Comparison of ENCODE assay signal across 8 cellular contexts in the genomic region with DNA sequence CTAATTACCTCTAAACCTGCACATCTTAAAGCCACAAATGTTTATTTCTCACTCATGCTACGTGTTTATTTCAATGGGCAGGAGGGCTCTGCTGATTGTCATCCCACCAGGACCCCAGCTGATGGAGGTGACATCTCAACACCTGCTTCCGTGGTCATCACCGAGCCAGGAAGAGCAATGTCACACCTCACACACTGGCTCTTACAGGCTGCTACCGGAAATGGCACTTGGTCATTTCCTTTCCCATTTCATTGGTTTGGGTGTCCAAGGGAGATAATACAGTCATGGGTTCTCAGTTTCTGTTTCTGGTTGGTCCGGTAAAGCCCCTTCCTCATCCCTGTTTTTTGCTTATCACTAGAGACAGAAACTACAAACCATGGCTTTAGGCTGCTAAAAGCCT. TPM values are rescaled to one million over a fixed set of nuclear protein-coding genes. Genes with fewer than 3 reads are reported as not detected.
DNase-seq lines count a peak whose midpoint lies in the region; ATAC-seq and TF ChIP-seq lines count a peak whose summit lies in the region.

No MANE protein-coding gene starts in this region.

- H3K9me3 Mint-ChIP-seq in activated CD4-positive, alpha-beta memory T cell treated with anti-CD3 and anti-CD28 coated beads, Interleukin-2, amount 10 ng/mL, durations not matched to agents 7 days and 5 days = no peaks in the 10 kb centered on the region

- H3K27ac ChIP-seq in mammary epithelial cell (ENCODE audit: insufficient read depth, low read depth, low read length) = no peak overlapping the region

- 96% methylated on average over 4 of the region's 5 CpGs for WGBS in mammary epithelial cell (ENCODE audit: low coverage, missing lambda C conversion rate)

- POLR2A ChIA-PET in activated CD4-positive, alpha-beta memory T cell treated with anti-CD3 and anti-CD28 coated beads, Interleukin-2, amount 10 ng/mL, durations not matched to agents 7 days and 5 days (lab: Charles Lee) = interaction anchor here (0.7 to 1.8 kb wide), 3 partner anchors 16 to 41 kb away, joined by 4 to 9 read pairs (median 5); no protein-coding TSS in a partner anchor

- no peak overlapping the region for H3K9ac ChIP-seq in mammary epithelial cell (ENCODE audit: insufficient read depth, low read length)

- peaks cover 37% of the 10 kb centered on the region for H3K4me1 Mint-ChIP-seq in activated CD4-positive, alpha-beta memory T cell treated with anti-CD3 and anti-CD28 coated beads, Interleukin-2, amount 10 ng/mL, durations not matched to agents 7 days and 5 days

- dilution Hi-C loops in mammary epithelial cell (cut with HindIII; ENCODE audit: low sequenced_read_pairs) = no loop called here

- CTCF ChIA-PET in activated CD4-positive, alpha-beta memory T cell treated with anti-CD3 and anti-CD28 coated beads, Interleukin-2, amount 10 ng/mL, durations not matched to agents 7 days and 5 days (lab: Charles Lee) = interaction anchor here (0.6 to 4.7 kb wide), 31 partner anchors 8 to 505 kb away, joined by 3 to 43 read pairs (median 5); a partner anchor contains a TSS
- CTCF ChIA-PET in mammary epithelial cell (lab: Charles Lee; ENCODE audit: low non-redundant PET) = interaction anchor here (0.6 kb wide), 2 partner anchors 39 to 226 kb away, joined by 3 to 5 read pairs; no protein-coding TSS in a partner anchor

- no peaks in the 10 kb centered on the region for H4K20me1 ChIP-seq in mammary epithelial cell (ENCODE audit: insufficient read depth, low read length)

- peaks cover 30% of the 10 kb centered on the region for H3K4me1 ChIP-seq in mammary epithelial cell (ENCODE audit: insufficient read depth, low read length)

- peak overlapping the region; percentile 68 for H3K27ac Mint-ChIP-seq in activated CD4-positive, alpha-beta memory T cell treated with anti-CD3 and anti-CD28 coated beads, Interleukin-2, amount 10 ng/mL, durations not matched to agents 7 days and 5 days

- intact Hi-C loops in mammary epithelial cell (cut with micrococcal nuclease) = no loop called here

- no peaks in the 10 kb centered on the region for H3K27me3 ChIP-seq in mammary epithelial cell (ENCODE audit: insufficient read depth, low read length)

- no peaks in the 10 kb centered on the region for H3K36me3 ChIP-seq in mammary epithelial cell (ENCODE audit: insufficient read depth, low read length)

- DNase-seq in NCI-H146 (lab: John Stamatoyannopoulos, UW) (peak; percentile 12), NCI-H146 treated with DMSO at 0.1 percent for 48 hours (lab: John Stamatoyannopoulos, UW; ENCODE audit: unreplicated experiment) (no peak), mammary epithelial cell (no peak), NCI-H2081 (lab: John Stamatoyannopoulos, UW) (no peak)
- peak; percentile 35 for DNase-seq in activated CD4-positive, alpha-beta memory T cell treated with anti-CD3 and anti-CD28 coated beads, Interleukin-2, amount 10 ng/mL, durations not matched to agents 7 days and 5 days
- peak; percentile 15 for DNase-seq in stimulated activated naive CD8-positive, alpha-beta T cell treated with anti-CD3 and anti-CD28 coated beads, Interleukin-15, Interleukin-2, amounts not matched to agents 100 U/mL and 50 U/mL, for 24 hours
- no peak for DNase-seq in activated CD4-positive, alpha-beta T cell treated with anti-CD3 and anti-CD28 coated beads, Interleukin-2, amount 50 U/mL, for 48 hours

- no peak for TF ChIP-seq CTCF in mammary epithelial cell (conservative IDR thresholded peaks at IDR 0.05 in 1 of 2, IDR thresholded peaks at IDR 0.05 in 1 of 2; ENCODE audit: extremely low read depth in 1 of 2, insufficient read depth in 1 of 2, low read depth in 1 of 2, low read length in 2 of 2)

- H3K79me2 ChIP-seq in mammary epithelial cell (ENCODE audit: insufficient read depth, low read length) = no peaks in the 10 kb centered on the region

- peaks cover 24% of the 10 kb centered on the region for H3K36me3 Mint-ChIP-seq in activated CD4-positive, alpha-beta memory T cell treated with anti-CD3 and anti-CD28 coated beads, Interleukin-2, amount 10 ng/mL, durations not matched to agents 7 days and 5 days (ENCODE audit: low read depth)

- in situ Hi-C loops in mammary epithelial cell (cut with MboI; ENCODE audit: low sequenced_read_pairs in 2 of 2) = no loop called here

- no peak overlapping the region for H2AFZ ChIP-seq in mammary epithelial cell (ENCODE audit: low read depth, low read length)

- no peak overlapping the region for H3K4me3 Mint-ChIP-seq in activated CD4-positive, alpha-beta memory T cell treated with anti-CD3 and anti-CD28 coated beads, Interleukin-2, amount 10 ng/mL, durations not matched to agents 7 days and 5 days

- BruUV-seq in mammary epithelial cell (replicated peaks; lab: Mats Ljungman, UMichigan) = no TSS peak

- no peak overlapping the region for H3K4me2 ChIP-seq in mammary epithelial cell (ENCODE audit: insufficient read depth, low read depth, low read length)

- no peak overlapping the region for H3K4me3 ChIP-seq in mammary epithelial cell (replicated peaks in 1 of 3; ENCODE audit: insufficient read depth in 1 of 3, low read depth in 2 of 3, low read length in 3 of 3)

- H3K27me3 Mint-ChIP-seq in activated CD4-positive, alpha-beta memory T cell treated with anti-CD3 and anti-CD28 coated beads, Interleukin-2, amount 10 ng/mL, durations not matched to agents 7 days and 5 days = no peaks in the 10 kb centered on the region

- peak; percentile 67 for ATAC-seq in HG02938 (IDR thresholded peaks at IDR 0.05; ENCODE audit: unreplicated experiment)
- ATAC-seq in stimulated activated naive CD8-positive, alpha-beta T cell treated with anti-CD3 and anti-CD28 coated beads, Interleukin-15, Interleukin-2, amounts not matched to agents 100 U/mL and 50 U/mL, for 24 hours = no peak

- no peaks in the 10 kb centered on the region for H3K9me3 ChIP-seq in mammary epithelial cell (replicated peaks; ENCODE audit: insufficient read depth, low read length)

RNA-seq across cellular contexts. Expression of a gene that starts 41.9 kb away (rescaled TPM):
- 10 to 100 TPM; 62.4 to 63.5 TPM for total RNA-seq in activated CD4-positive, alpha-beta memory T cell treated with anti-CD3 and anti-CD28 coated beads, Interleukin-2, amount 10 ng/mL, durations not matched to agents 7 days and 5 days
- total RNA-seq in mammary epithelial cell = 10 to 100 TPM; 35.3 to 47.4 TPM
- 29.6 TPM for polyA plus RNA-seq in mammary epithelial cell
- 207 TPM for polyA minus RNA-seq in mammary epithelial cell

Comparison
In these comparisons a context has a peak if more than half of its experiments do, and no peak if none do; other contexts are left out.
1. DNase-seq: peak in NCI-H146 (single experiment), activated CD4-positive, alpha-beta memory T cell treated with anti-CD3 and anti-CD28 coated beads, Interleukin-2, amount 10 ng/mL, durations not matched to agents 7 days and 5 days (single experiment) and stimulated activated naive CD8-positive, alpha-beta T cell treated with anti-CD3 and anti-CD28 coated beads, Interleukin-15, Interleukin-2, amounts not matched to agents 100 U/mL and 50 U/mL, for 24 hours (single experiment); none in NCI-H146 treated with DMSO at 0.1 percent for 48 hours (single experiment), mammary epithelial cell (single experiment), activated CD4-positive, alpha-beta T cell treated with anti-CD3 and anti-CD28 coated beads, Interleukin-2, amount 50 U/mL, for 48 hours (0 of 2) and NCI-H2081 (0 of 2).